In the genomic region with DNA sequence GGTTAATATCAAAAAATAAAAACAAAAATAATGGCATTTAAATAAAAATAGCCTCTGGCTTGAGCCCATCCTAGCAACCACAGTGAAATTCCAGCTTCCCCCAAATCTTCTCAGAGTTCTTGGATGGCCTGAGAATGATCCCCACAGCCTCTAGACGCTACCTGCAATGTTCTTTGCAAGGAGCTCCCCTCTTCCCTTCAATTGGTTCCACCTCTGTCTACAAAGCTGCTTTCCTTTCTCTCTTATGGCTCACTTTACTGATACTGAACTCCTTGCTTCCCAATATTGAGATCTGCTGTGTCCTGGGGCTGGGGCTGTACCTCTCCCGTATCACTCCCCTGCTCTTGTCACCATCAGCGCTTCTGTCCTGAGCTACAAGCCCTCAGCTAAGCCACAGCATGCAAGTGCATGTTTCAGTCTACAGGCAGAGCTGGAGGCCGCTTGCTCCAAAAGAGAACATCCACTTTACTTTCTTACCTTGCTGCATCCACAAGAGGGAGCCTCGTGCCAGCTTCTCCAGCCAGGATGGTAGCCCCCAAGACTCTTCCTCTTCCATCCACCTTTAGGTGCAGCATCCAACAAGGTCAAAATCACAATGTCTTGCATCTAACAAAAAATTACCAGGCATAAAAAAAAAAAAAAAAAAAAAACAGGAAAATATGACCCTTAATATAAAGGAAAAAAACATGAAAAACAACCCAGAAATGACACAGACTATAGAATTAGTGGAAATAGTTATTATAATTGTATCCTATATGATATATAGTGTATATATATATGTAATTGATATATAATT, we compare ENCODE assay signal across 8 cellular contexts. TPM values are rescaled to one million over a fixed set of nuclear protein-coding genes. Genes with fewer than 3 reads are reported as not detected.
DNase-seq lines count a peak whose midpoint lies in the region; ATAC-seq, FAIRE-seq and TF ChIP-seq lines count a peak whose summit lies in the region.

No MANE protein-coding gene starts in this region.

- H3K4me1 Mint-ChIP-seq in activated CD4-positive, alpha-beta T cell treated with anti-CD3 and anti-CD28 coated beads, Interleukin-2, amount 10 ng/mL, durations not matched to agents 24 days and 14 days = no peaks in the 10 kb centered on the region

- WGBS in esophagus squamous epithelium, 2 donors = 23 to 26% methylated on average over 5 of the region's 5 CpGs
- 39 to 47% methylated on average over 5 of the region's 5 CpGs for WGBS in pancreas, 2 donors

- peaks cover 38% of the 10 kb centered on the region for H3K27me3 Mint-ChIP-seq in activated CD4-positive, alpha-beta T cell treated with anti-CD3 and anti-CD28 coated beads, Interleukin-2, amount 10 ng/mL, durations not matched to agents 24 days and 14 days

- DNase-seq in activated CD4-positive, alpha-beta T cell treated with anti-CD3 and anti-CD28 coated beads, Interleukin-2, amount 10 ng/mL, durations not matched to agents 24 days and 14 days = peak; percentile 69
- DNase-seq in activated CD4-positive, alpha-beta T cell treated with anti-CD3 and anti-CD28 coated beads, Interleukin-2, amount 50 U/mL, for 4 hours = no peak
- DNase-seq in MG63 (peak; percentile 35), SJSA1 (ENCODE audit: low read depth in 1 of 2, low spot score in 2 of 2) (peak; percentile 4 to 38), esophagus squamous epithelium (lab: John Stamatoyannopoulos, UW) (no peak), pancreas (peak in 3 of 6 donors; percentile 20 to 34 (median 32)), ascending aorta (ENCODE audit: low spot score in 2 of 2) (no peak)

- H3K36me3 ChIP-seq in MG63 (no peaks in the 10 kb centered on the region), SJSA1 (no peaks in the 10 kb centered on the region), esophagus squamous epithelium (no peaks in the 10 kb centered on the region), pancreas (no peaks in the 10 kb centered on the region), ascending aorta (no peaks in the 10 kb centered on the region)

- H3K4me3 Mint-ChIP-seq in activated CD4-positive, alpha-beta T cell treated with anti-CD3 and anti-CD28 coated beads, Interleukin-2, amount 10 ng/mL, durations not matched to agents 24 days and 14 days = no peak overlapping the region

- H3K27ac ChIP-seq in SJSA1 (no peak overlapping the region), esophagus squamous epithelium (peak overlapping the region in 3 of 4 donors; percentile 19 to 42 (median 34)), pancreas (no peak overlapping the region), ascending aorta (no peak overlapping the region)

- H3K4me1 ChIP-seq in SJSA1 (replicated peaks) = no peaks in the 10 kb centered on the region
- peaks cover 0 to 29% (median 0%) of the 10 kb centered on the region in 3 donors for H3K4me1 ChIP-seq in esophagus squamous epithelium
- no peaks in the 10 kb centered on the region for H3K4me1 ChIP-seq in pancreas
- H3K4me1 ChIP-seq in ascending aorta = no peaks in the 10 kb centered on the region

- intact Hi-C loops in activated CD4-positive, alpha-beta T cell treated with anti-CD3 and anti-CD28 coated beads, Interleukin-2, amount 10 ng/mL, durations not matched to agents 24 days and 14 days (cut with micrococcal nuclease) = loop anchor here (2.0 kb wide), 1 partner anchor 41 kb away; no protein-coding TSS in a partner anchor
- intact Hi-C loops in esophagus squamous epithelium (cut with DNase I) = no loop called here
- intact Hi-C loops in pancreas (cut with DNase I) = no loop called here
- intact Hi-C loops in ascending aorta (cut with DNase I) = no loop called here

- H3K27ac Mint-ChIP-seq in activated CD4-positive, alpha-beta T cell treated with anti-CD3 and anti-CD28 coated beads, Interleukin-2, amount 10 ng/mL, durations not matched to agents 24 days and 14 days = no peak overlapping the region

- no peak for FAIRE-seq in pancreas (lab: Jason Lieb, UNC)

- no peaks in the 10 kb centered on the region for H3K9me3 Mint-ChIP-seq in activated CD4-positive, alpha-beta T cell treated with anti-CD3 and anti-CD28 coated beads, Interleukin-2, amount 10 ng/mL, durations not matched to agents 24 days and 14 days

- TF ChIP-seq POLR2A in esophagus squamous epithelium (IDR thresholded peaks at IDR 0.05) = no peak

- H3K9me3 ChIP-seq in MG63 (no peaks in the 10 kb centered on the region), SJSA1 (replicated peaks) (no peaks in the 10 kb centered on the region), esophagus squamous epithelium (no peaks in the 10 kb centered on the region), pancreas (no peaks in the 10 kb centered on the region), ascending aorta (peaks cover 0 to 10% of the 10 kb centered on the region in 2 donors)

- TF ChIP-seq CTCF in esophagus squamous epithelium (IDR thresholded peaks at IDR 0.05) = peak in 5 of 6 experiments; percentile 37 to 81 (median 46)
- peak in 3 of 4 donors; percentile 19 to 26 (median 23) for TF ChIP-seq CTCF in pancreas (IDR thresholded peaks at IDR 0.05)
- no peak for TF ChIP-seq CTCF in ascending aorta (IDR thresholded peaks at IDR 0.05)

- H3K27me3 ChIP-seq in MG63 (no peaks in the 10 kb centered on the region), SJSA1 (replicated peaks) (no peaks in the 10 kb centered on the region), esophagus squamous epithelium (peaks cover 0 to 10% (median 0%) of the 10 kb centered on the region in 4 donors), pancreas (no peaks in the 10 kb centered on the region), ascending aorta (no peaks in the 10 kb centered on the region)

- peak; percentile 36 to 84 (median 82) for ATAC-seq in pancreas
- ATAC-seq in GM21576 (IDR thresholded peaks at IDR 0.05; ENCODE audit: unreplicated experiment) = no peak

- H3K36me3 Mint-ChIP-seq in activated CD4-positive, alpha-beta T cell treated with anti-CD3 and anti-CD28 coated beads, Interleukin-2, amount 10 ng/mL, durations not matched to agents 24 days and 14 days (ENCODE audit: low read depth) = no peaks in the 10 kb centered on the region

- H3K4me3 ChIP-seq in MG63 (no peak overlapping the region), SJSA1 (no peak overlapping the region), esophagus squamous epithelium (no peak overlapping the region), pancreas (no peak overlapping the region), ascending aorta (no peak overlapping the region)

RNA-seq across cellular contexts. Expression of a gene that starts 57.4 kb away (rescaled TPM):
- not detected in 2 replicates for total RNA-seq in activated CD4-positive, alpha-beta T cell treated with anti-CD3 and anti-CD28 coated beads, Interleukin-2, amount 10 ng/mL, durations not matched to agents 24 days and 14 days
- not detected in 2 replicates for total RNA-seq in MG63 (2014; rRNA removed; shearing (Covaris generic); ENCODE audit: low replicate concordance)
- not detected in 2 replicates for total RNA-seq in SJSA1 (2014; rRNA removed; shearing (Covaris generic))
- total RNA-seq in esophagus squamous epithelium = 100 to 1,000 TPM in 1 of 4 donors, 10 to 100 TPM in 3; 39.5 to 204 (median 56.5) TPM
- 1,000 to 10,000 TPM in 3 of 6 donors, 100 to 1,000 TPM in 3; 341 to 5,218 (median 1,762) TPM for total RNA-seq in pancreas
- polyA plus RNA-seq in pancreas = 1,000 to 10,000 TPM in 1 of 2 donors, 100 to 1,000 TPM in 1; 986 to 1,801 TPM
- not detected for total RNA-seq in ascending aorta

Comparison
In these comparisons a context has a peak if more than half of its experiments do, and no peak if none do; other contexts are left out.
1. DNase-seq: peak in activated CD4-positive, alpha-beta T cell treated with anti-CD3 and anti-CD28 coated beads, Interleukin-2, amount 10 ng/mL, durations not matched to agents 24 days and 14 days (single experiment), MG63 (single experiment) and SJSA1 (2 of 2); none in activated CD4-positive, alpha-beta T cell treated with anti-CD3 and anti-CD28 coated beads, Interleukin-2, amount 50 U/mL, for 4 hours (0 of 2), esophagus squamous epithelium (single experiment) and ascending aorta (0 of 2).
2. H3K27ac ChIP-seq: peak in esophagus squamous epithelium (3 of 4); none in SJSA1 (single experiment), pancreas (0 of 4) and ascending aorta (0 of 2).
3. CTCF ChIP-seq: peak in esophagus squamous epithelium (5 of 6) and pancreas (3 of 4); none in ascending aorta (0 of 3).
4. RNA of a gene that starts 57.4 kb away (total RNA-seq): 341 to 5,218 TPM in pancreas and 39.5 to 204 TPM in esophagus squamous epithelium; not detected in activated CD4-positive, alpha-beta T cell treated with anti-CD3 and anti-CD28 coated beads, Interleukin-2, amount 10 ng/mL, durations not matched to agents 24 days and 14 days, not detected in MG63, not detected in SJSA1 and not detected in ascending aorta (single experiment); every median in the first group is over 10 times any median in the second.